In genomic region chr1:36925251-36925650, GRCh38 we compare ENCODE assay signal across 22 cellular contexts.
"Had no signal": no experiment of that assay in that cellular context is flagged by ENCODE, and none has a peak within 500 bp of the region (broad histone marks: within the 10 kb centered on the region; RNA-seq: fewer than 3 reads in every experiment).

No MANE protein-coding gene starts in this region.

- DNase-seq: dermis blood vessel endothelial cell; effector memory CD4-positive, alpha-beta T cell; foreskin keratinocyte; heart left ventricle; left cardiac atrium; left lung; lower lobe of right lung; naive thymus-derived CD8-positive, alpha-beta T cell; nephron progenitor cell; nucleus accumbens; stimulated activated CD4-positive, alpha-beta T cell treated with anti-CD3 and anti-CD28 coated beads, Interleukin-4, amount 100 ng/mL, for 4 hours; upper lobe of left lung had no signal

- H3K36me3 ChIP-seq: esophagus muscularis mucosa, gastroesophageal sphincter, heart left ventricle, left lung, lower lobe of right lung, prostate gland, right atrium auricular region, thoracic aorta, tibial nerve, upper lobe of left lung had no signal

- H3K27me3 ChIP-seq: foreskin keratinocyte, hepatocyte, right atrium auricular region, tibial nerve, upper lobe of left lung had no signal

- H3K4me3 ChIP-seq: coronary artery, esophagus muscularis mucosa, gastroesophageal sphincter, heart left ventricle, hepatocyte, left lung, lower lobe of right lung, prostate gland, right atrium auricular region, thoracic aorta, tibial nerve, upper lobe of left lung had no signal

- H3K4me1 ChIP-seq: esophagus muscularis mucosa, foreskin keratinocyte, gastroesophageal sphincter, heart left ventricle, left lung, lower lobe of right lung, prostate gland, right atrium auricular region, upper lobe of left lung had no signal

- H3K9me3 ChIP-seq: esophagus muscularis mucosa, gastroesophageal sphincter, heart left ventricle, left lung, lower lobe of right lung, prostate gland, right atrium auricular region, thoracic aorta, tibial nerve, upper lobe of left lung had no signal

- ATAC-seq: foreskin keratinocyte; gastroesophageal sphincter; left cardiac atrium; left lung; naive thymus-derived CD8-positive, alpha-beta T cell; sciatic nerve; stimulated activated memory B cell treated with anti-CD40 and anti-IgM and Interleukin-4, amounts not matched to agents 10 μg/mL and 1 μg/mL and 100 μg/mL, for 72 hours had no signal

- H3K27ac ChIP-seq: coronary artery, esophagus muscularis mucosa, foreskin keratinocyte, gastroesophageal sphincter, heart left ventricle, hepatocyte, left lung, lower lobe of right lung, prostate gland, right atrium auricular region, thoracic aorta, tibial nerve, upper lobe of left lung had no signal
